1 cellular context compared by ENCODE assay signal in the genomic region with DNA sequence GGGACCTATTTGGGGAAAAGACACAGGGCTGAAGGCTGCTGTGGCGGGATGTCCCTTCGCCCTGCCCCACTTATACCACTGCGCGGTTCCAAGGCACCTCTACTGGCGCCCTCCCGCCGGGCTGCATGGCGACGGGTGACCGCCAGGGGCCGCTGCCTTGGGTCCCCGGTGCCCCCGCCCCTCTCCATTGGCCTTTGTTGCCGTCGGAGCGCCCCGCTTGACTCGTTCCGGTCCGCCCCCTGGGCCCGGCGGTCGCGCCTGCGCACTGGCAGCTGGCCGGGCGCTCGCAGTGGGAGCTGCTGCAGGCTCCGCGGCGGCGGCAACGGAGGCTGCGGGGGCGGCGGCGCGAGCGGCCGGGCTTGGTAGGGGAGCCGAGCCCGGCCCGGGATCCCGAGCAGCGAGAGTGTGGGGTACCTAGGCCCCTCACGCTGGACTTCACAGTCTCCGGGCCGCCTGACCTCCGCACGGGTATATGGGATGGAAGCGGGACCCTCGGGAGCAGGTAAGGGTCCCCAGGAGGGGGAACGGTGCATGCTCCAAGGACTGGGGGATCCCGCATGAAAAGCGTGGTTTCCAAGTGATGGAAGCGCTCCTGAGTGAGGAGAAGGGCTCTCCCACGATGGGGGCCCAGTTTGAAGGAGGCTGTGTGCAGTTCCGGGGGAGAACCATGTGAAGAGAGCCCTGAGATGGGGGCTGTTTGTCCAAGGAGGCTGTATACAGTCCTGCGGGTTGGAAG.
A peak's percentile ranks its signal among the peaks of the same experiment; 100 is the strongest.
TF ChIP-seq lines count a peak whose summit lies in the region.

A gene (plus strand): TSS at position 265 of the 736 bp plus-strand sequence. CDS start 213 bp downstream, at position 478.

TF ChIP-seq in A549, 52 proteins besides CTCF, POLR2A, EP300 and RAD21 (continued from another document):
- TF ChIP-seq, protein P1, sequence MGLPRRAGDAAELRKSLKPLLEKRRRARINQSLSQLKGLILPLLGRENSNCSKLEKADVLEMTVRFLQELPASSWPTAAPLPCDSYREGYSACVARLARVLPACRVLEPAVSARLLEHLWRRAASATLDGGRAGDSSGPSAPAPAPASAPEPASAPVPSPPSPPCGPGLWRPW (IDR thresholded peaks at IDR 0.05), result no peak
- TF ChIP-seq JUNB (IDR thresholded peaks at IDR 0.05) (no peak), ZSCAN20 (CRISPR knock-in tag; IDR thresholded peaks at IDR 0.05) (no peak), CHD2 (IDR thresholded peaks at IDR 0.05; ENCODE audit: low read length, partially characterized antibody) (no peak), SMC3 (IDR thresholded peaks at IDR 0.05) (peak; percentile 36), FOSL2 (IDR thresholded peaks at IDR 0.05) (no peak), FOSL2 (CRISPR knock-in tag; IDR thresholded peaks at IDR 0.05) (no peak), MYC (IDR thresholded peaks at IDR 0.05; ENCODE audit: borderline replicate concordance, low read length) (no peak), HOXA7 (CRISPR knock-in tag; IDR thresholded peaks at IDR 0.05) (no peak), SREBF2 (IDR thresholded peaks at IDR 0.05) (no peak), HEYL (CRISPR knock-in tag; IDR thresholded peaks at IDR 0.05) (no peak), ESRRA (IDR thresholded peaks at IDR 0.05; ENCODE audit: borderline replicate concordance, low read length) (no peak), ZFP36 (IDR thresholded peaks at IDR 0.05; ENCODE audit: borderline replicate concordance, partially characterized antibody) (no peak)
- TF ChIP-seq, protein P2, sequence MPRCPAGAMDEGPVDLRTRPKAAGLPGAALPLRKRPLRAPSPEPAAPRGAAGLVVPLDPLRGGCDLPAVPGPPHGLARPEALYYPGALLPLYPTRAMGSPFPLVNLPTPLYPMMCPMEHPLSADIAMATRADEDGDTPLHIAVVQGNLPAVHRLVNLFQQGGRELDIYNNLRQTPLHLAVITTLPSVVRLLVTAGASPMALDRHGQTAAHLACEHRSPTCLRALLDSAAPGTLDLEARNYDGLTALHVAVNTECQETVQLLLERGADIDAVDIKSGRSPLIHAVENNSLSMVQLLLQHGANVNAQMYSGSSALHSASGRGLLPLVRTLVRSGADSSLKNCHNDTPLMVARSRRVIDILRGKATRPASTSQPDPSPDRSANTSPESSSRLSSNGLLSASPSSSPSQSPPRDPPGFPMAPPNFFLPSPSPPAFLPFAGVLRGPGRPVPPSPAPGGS (IDR thresholded peaks at IDR 0.05), result peak; percentile 28; the same call in 1 of the 3 replicates
- TF ChIP-seq, protein P3, sequence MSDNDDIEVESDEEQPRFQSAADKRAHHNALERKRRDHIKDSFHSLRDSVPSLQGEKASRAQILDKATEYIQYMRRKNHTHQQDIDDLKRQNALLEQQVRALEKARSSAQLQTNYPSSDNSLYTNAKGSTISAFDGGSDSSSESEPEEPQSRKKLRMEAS (IDR thresholded peaks at IDR 0.05), result peak; percentile 51
- TF ChIP-seq, protein P4, sequence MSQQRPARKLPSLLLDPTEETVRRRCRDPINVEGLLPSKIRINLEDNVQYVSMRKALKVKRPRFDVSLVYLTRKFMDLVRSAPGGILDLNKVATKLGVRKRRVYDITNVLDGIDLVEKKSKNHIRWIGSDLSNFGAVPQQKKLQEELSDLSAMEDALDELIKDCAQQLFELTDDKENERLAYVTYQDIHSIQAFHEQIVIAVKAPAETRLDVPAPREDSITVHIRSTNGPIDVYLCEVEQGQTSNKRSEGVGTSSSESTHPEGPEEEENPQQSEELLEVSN (IDR thresholded peaks at IDR 0.05; ENCODE audit: borderline replicate concordance, low read depth), result no peak
